In the genomic region with DNA sequence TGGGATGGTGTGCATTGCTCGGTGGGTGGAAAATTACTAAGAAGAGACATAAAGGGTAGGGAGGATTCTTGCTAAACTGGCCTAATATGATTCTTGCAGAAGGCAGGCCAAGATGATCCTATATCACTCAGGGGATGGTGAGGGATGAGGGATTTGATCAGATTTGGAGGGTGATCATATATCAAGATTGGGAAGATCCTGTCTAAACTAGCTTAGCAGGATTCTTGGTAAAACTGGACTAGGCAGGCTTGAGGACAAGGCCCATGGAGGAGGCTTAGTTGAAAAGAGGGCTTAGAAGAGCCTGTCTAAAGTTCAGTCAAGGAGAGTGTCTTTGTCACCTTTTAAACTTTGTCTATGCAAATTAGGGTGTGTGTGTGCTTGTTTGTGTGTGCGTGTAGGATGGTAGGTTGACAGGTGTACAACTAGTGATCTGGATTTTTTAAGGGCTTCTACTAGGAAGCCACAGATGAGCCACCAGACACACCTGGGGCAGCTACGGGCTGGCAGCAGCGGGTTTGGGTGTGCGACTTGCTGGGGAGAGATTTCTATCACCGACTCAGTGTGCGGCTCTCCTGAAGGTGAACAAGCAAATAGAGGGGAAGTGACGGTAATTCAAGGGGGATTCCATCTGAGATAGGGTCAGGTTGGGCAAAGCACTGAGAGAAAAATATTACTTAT, we compare ENCODE assay signal across 7 cellular contexts.
DNase-seq lines count a peak whose midpoint lies in the region; ATAC-seq, FAIRE-seq and TF ChIP-seq lines count a peak whose summit lies in the region.
"Not testable (repeated sequence)": the region's sequence is repeated elsewhere in the genome, so short reads cannot be mapped to it uniquely, and the experiment has no call there.

No MANE protein-coding gene starts in this region.

- not testable (repeated sequence) for H3K56ac ChIP-seq in H1 (replicated peaks; ENCODE audit: insufficient read length, low read depth, low read length)

- H3K18ac ChIP-seq in H1 (ENCODE audit: extremely low read depth, low read length), result not testable (repeated sequence)

- not testable (repeated sequence) for TF ChIP-seq RAD21 in H1 (IDR thresholded peaks at IDR 0.05 in 1 of 2, conservative IDR thresholded peaks at IDR 0.05 in 1 of 2; ENCODE audit: low read depth in 2 of 2, low read length in 2 of 2)

- H3K36me3 Mint-ChIP-seq in IgD-negative memory B cell; T-helper 17 cell (ENCODE audit: low read depth); activated naive CD8-positive, alpha-beta T cell treated with anti-CD3 and anti-CD28 coated beads for 36 hours; memory B cell; stimulated activated memory B cell treated with anti-CD40 and anti-IgM and Interleukin-4, amounts not matched to agents 10 μg/mL and 1 μg/mL and 100 μg/mL, for 72 hours: not testable (repeated sequence)

- not testable (repeated sequence) for H4K20me1 ChIP-seq in H1 (replicated peaks in 1 of 2; ENCODE audit: control insufficient read depth in 1 of 2, insufficient read depth in 2 of 2, low read length in 2 of 2)

- not testable (repeated sequence) for H2BK120ac ChIP-seq in H1 (replicated peaks; ENCODE audit: low read depth, low read length)

- H3K4me3 Mint-ChIP-seq in IgD-negative memory B cell (peak overlapping the region in 3 of 4 donors; percentile 3 to 72 (median 34)), memory B cell (peak overlapping the region; percentile 1)
- not testable (repeated sequence) for H3K4me3 Mint-ChIP-seq in T-helper 17 cell; activated naive CD8-positive, alpha-beta T cell treated with anti-CD3 and anti-CD28 coated beads for 36 hours
- H3K4me3 Mint-ChIP-seq in stimulated activated memory B cell treated with anti-CD40 and anti-IgM and Interleukin-4, amounts not matched to agents 10 μg/mL and 1 μg/mL and 100 μg/mL, for 72 hours, result peak overlapping the region; percentile 3

- WGBS in H1 (ENCODE audit: extremely low coverage in 1 of 2, insufficient coverage in 1 of 2, insufficient read length in 1 of 2, insufficient replicate concordance in 2 of 2, low coverage in 1 of 2, low lambda C conversion rate in 2 of 2, missing lambda C conversion rate in 1 of 2), 2 experiments, result 84% methylated on average over 8 of the region's 8 CpGs; no CpG with 5 or more reads in 1 of the 2 experiments

- FAIRE-seq in D721Med (lab: Jason Lieb, UNC) (peak; percentile 90), H1 (lab: Jason Lieb, UNC) (peak; percentile 39)

- H2BK15ac ChIP-seq in H1 (ENCODE audit: low read length), result not testable (repeated sequence)

- not testable (repeated sequence) for H3K36me3 ChIP-seq in H1 (ENCODE audit: control insufficient read depth in 2 of 4, insufficient read depth in 4 of 4, low read length in 3 of 4)

- TF ChIP-seq CTCF in D721Med (IDR thresholded peaks at IDR 0.05; ENCODE audit: insufficient read depth, missing control alignments); H1 (IDR thresholded peaks at IDR 0.05; ENCODE audit: control extremely low read depth in 1 of 3, insufficient read depth in 1 of 3, low read depth in 1 of 3, low read length in 3 of 3): not testable (repeated sequence)

- not testable (repeated sequence) for H3K4me1 ChIP-seq in H1 (replicated peaks in 1 of 4; ENCODE audit: control insufficient read depth in 3 of 4, insufficient read depth in 4 of 4, low read length in 3 of 4)

- H2BK5ac ChIP-seq in H1 (ENCODE audit: low read depth, low read length), result not testable (repeated sequence)

- not testable (repeated sequence) for H2BK20ac ChIP-seq in H1 (ENCODE audit: low read length)

- not testable (repeated sequence) for TF ChIP-seq POLR2A in H1 (IDR thresholded peaks at IDR 0.05; ENCODE audit: control extremely low read depth in 1 of 2, low read depth in 2 of 2, low read length in 2 of 2)

- H3K4me1 Mint-ChIP-seq in IgD-negative memory B cell, result peaks cover 17 to 27% (median 24%) of the 10 kb centered on the region in 3 donors
- peaks cover 11% of the 10 kb centered on the region for H3K4me1 Mint-ChIP-seq in T-helper 17 cell
- not testable (repeated sequence) for H3K4me1 Mint-ChIP-seq in activated naive CD8-positive, alpha-beta T cell treated with anti-CD3 and anti-CD28 coated beads for 36 hours
- H3K4me1 Mint-ChIP-seq in memory B cell, result peaks cover 20% of the 10 kb centered on the region
- peaks cover 53% of the 10 kb centered on the region for H3K4me1 Mint-ChIP-seq in stimulated activated memory B cell treated with anti-CD40 and anti-IgM and Interleukin-4, amounts not matched to agents 10 μg/mL and 1 μg/mL and 100 μg/mL, for 72 hours

- H3K27ac ChIP-seq in H1 (ENCODE audit: low read depth, low read length), result not testable (repeated sequence)

- H4K91ac ChIP-seq in H1 (replicated peaks; ENCODE audit: insufficient read length, low read length), result not testable (repeated sequence)

- CTCF ChIA-PET in H1 (lab: Charles Lee; ENCODE audit: partially characterized antibody), result interaction anchor here (0.8 to 3.8 kb wide), 8 partner anchors 8 to 78 kb away, joined by 3 to 38 read pairs (median 6); no protein-coding TSS in a partner anchor

- not testable (repeated sequence) for H3K23me2 ChIP-seq in H1 (ENCODE audit: low read depth, low read length)

- not testable (repeated sequence) for H2AFZ ChIP-seq in H1 (ENCODE audit: low read length)

- H3K23ac ChIP-seq in H1 (ENCODE audit: insufficient read length), result not testable (repeated sequence)

- H3K9ac ChIP-seq in H1 (replicated peaks in 1 of 4; ENCODE audit: extremely low read depth in 1 of 4, low read depth in 3 of 4, low read length in 3 of 4), result not testable (repeated sequence)

- not testable (repeated sequence) for H4K8ac ChIP-seq in H1 (ENCODE audit: extremely low read depth, insufficient read depth, low read length)

- H3K4me2 ChIP-seq in H1 (ENCODE audit: insufficient read depth in 1 of 2, low read depth in 2 of 2, low read length in 2 of 2), result not testable (repeated sequence)

- not testable (repeated sequence) for H3K14ac ChIP-seq in H1 (ENCODE audit: insufficient read length)

- not testable (repeated sequence) for DNase-seq in D721Med (ENCODE audit: insufficient read length, low spot score); T-helper 17 cell; activated naive CD8-positive, alpha-beta T cell treated with anti-CD3 and anti-CD28 coated beads for 36 hours; H1 (ENCODE audit: low read depth in 1 of 2, low spot score in 2 of 2)
- peak in 1 of 2 donors; percentile 46 for DNase-seq in memory B cell (ENCODE audit: low spot score in 2 of 2)

- not testable (repeated sequence) for H3K4me3 ChIP-seq in H1 (ENCODE audit: extremely low read depth in 1 of 4, insufficient read depth in 2 of 4, low read depth in 3 of 4, low read length in 4 of 4)

- not testable (repeated sequence) for H3K9me3 ChIP-seq in T-helper 17 cell (ENCODE audit: control insufficient read depth, low read length, poor library complexity, severe bottlenecking); H1 (ENCODE audit: insufficient read depth in 2 of 2, low read depth in 1 of 2, low read length in 1 of 2)

- not testable (repeated sequence) for H3K27me3 ChIP-seq in H1 (replicated peaks in 1 of 4; ENCODE audit: control insufficient read depth in 3 of 4, extremely low read depth in 1 of 4, insufficient read depth in 3 of 4, low read length in 3 of 4)

- not testable (repeated sequence) for H3K27me3 Mint-ChIP-seq in IgD-negative memory B cell; T-helper 17 cell; activated naive CD8-positive, alpha-beta T cell treated with anti-CD3 and anti-CD28 coated beads for 36 hours; memory B cell; stimulated activated memory B cell treated with anti-CD40 and anti-IgM and Interleukin-4, amounts not matched to agents 10 μg/mL and 1 μg/mL and 100 μg/mL, for 72 hours

- H2AK5ac ChIP-seq in H1 (ENCODE audit: low read depth, low read length), result not testable (repeated sequence)

- not testable (repeated sequence) for TF ChIP-seq EP300 in H1 (IDR thresholded peaks at IDR 0.05; ENCODE audit: borderline replicate concordance in 1 of 2, low read depth in 2 of 2, low read length in 2 of 2)

- H2BK12ac ChIP-seq in H1 (ENCODE audit: low read depth, low read length), result not testable (repeated sequence)

- POLR2A ChIA-PET in H1 (lab: Charles Lee; ENCODE audit: partially characterized antibody), result not testable (repeated sequence)

- not testable (repeated sequence) for H3K9me3 Mint-ChIP-seq in IgD-negative memory B cell; activated naive CD8-positive, alpha-beta T cell treated with anti-CD3 and anti-CD28 coated beads for 36 hours; memory B cell; stimulated activated memory B cell treated with anti-CD40 and anti-IgM and Interleukin-4, amounts not matched to agents 10 μg/mL and 1 μg/mL and 100 μg/mL, for 72 hours

- not testable (repeated sequence) for H3K4ac ChIP-seq in H1 (replicated peaks; ENCODE audit: insufficient read length, low read depth, low read length)

- H3K79me1 ChIP-seq in H1 (ENCODE audit: low read depth, low read length), result not testable (repeated sequence)

- H3K27ac Mint-ChIP-seq in IgD-negative memory B cell (peak overlapping the region; percentile 32 to 53 (median 44)), T-helper 17 cell (peak overlapping the region; percentile 39), memory B cell (peak overlapping the region; percentile 79)
- peak overlapping the region; percentile 26 for H3K27ac Mint-ChIP-seq in activated naive CD8-positive, alpha-beta T cell treated with anti-CD3 and anti-CD28 coated beads for 36 hours
- peak overlapping the region; percentile 78 for H3K27ac Mint-ChIP-seq in stimulated activated memory B cell treated with anti-CD40 and anti-IgM and Interleukin-4, amounts not matched to agents 10 μg/mL and 1 μg/mL and 100 μg/mL, for 72 hours

- not testable (repeated sequence) for H3K79me2 ChIP-seq in H1 (ENCODE audit: control insufficient read depth in 1 of 2, insufficient read depth in 2 of 2, low read length in 2 of 2)

- H4K5ac ChIP-seq in H1 (ENCODE audit: insufficient read length, low read depth, low read length), result not testable (repeated sequence)

- not testable (repeated sequence) for ATAC-seq in T-helper 17 cell
- peak; percentile 87 for ATAC-seq in memory B cell (ENCODE audit: low read depth)
- ATAC-seq in stimulated activated memory B cell treated with anti-CD40 and anti-IgM and Interleukin-4, amounts not matched to agents 10 μg/mL and 1 μg/mL and 100 μg/mL, for 72 hours, result peak; percentile 78

Comparison
In these comparisons a context has a peak if more than half of its experiments do, and no peak if none do; other contexts are left out.
1. H3K27ac Mint-ChIP-seq: peak in every context shown above with its lines; median percentile 79 in memory B cell; 78 in stimulated activated memory B cell treated with anti-CD40 and anti-IgM and Interleukin-4, amounts not matched to agents 10 μg/mL and 1 μg/mL and 100 μg/mL, for 72 hours; 44 in IgD-negative memory B cell; 39 in T-helper 17 cell; 26 in activated naive CD8-positive, alpha-beta T cell treated with anti-CD3 and anti-CD28 coated beads for 36 hours.